ENCODE assay signal across 27 cellular contexts in the genomic region with DNA sequence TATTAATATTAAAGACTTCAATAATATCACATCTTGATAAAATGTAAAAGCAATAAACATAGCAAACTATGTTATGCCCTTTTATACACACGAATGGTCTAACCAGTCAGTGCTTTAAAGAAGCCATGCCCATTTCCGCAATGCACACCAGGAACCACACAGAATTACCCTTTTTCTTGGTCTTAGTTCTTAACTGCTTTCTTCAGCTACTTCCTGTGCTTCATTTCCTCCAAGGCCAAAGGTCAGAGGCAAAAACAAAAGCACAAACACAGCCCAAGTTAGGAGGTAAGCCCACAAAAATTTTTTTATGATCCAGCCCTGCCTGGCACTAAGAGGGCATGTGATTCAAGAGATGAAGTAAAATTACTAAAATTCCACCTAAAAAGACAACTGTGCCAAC.
DNase-seq lines count a peak whose midpoint lies in the region; TF ChIP-seq lines count a peak whose summit lies in the region.
"Had no signal": no experiment of that assay in that cellular context is flagged by ENCODE, and none has a peak within 500 bp of the region (broad histone marks: within the 10 kb centered on the region; RNA-seq: fewer than 3 reads in every experiment).

No MANE protein-coding gene starts in this region.

- CTCF ChIA-PET in activated CD4-positive, alpha-beta T cell treated with anti-CD3 and anti-CD28 coated beads, Interleukin-2, amount 10 ng/mL, durations not matched to agents 7 days and 5 days (lab: Charles Lee), result no interaction called here

- no peak overlapping the region for H2BK120ac ChIP-seq in trophoblast cell (ENCODE audit: insufficient read depth, low read length, poor library complexity)

- H3K79me1 ChIP-seq in trophoblast cell (ENCODE audit: low read length), result peaks cover 2% of the 10 kb centered on the region

- no peak overlapping the region for H3K4ac ChIP-seq in trophoblast cell (ENCODE audit: low read depth, low read length)

- no peak overlapping the region for H4K8ac ChIP-seq in trophoblast cell (ENCODE audit: low read depth, low read length)

- H2BK5ac ChIP-seq in trophoblast cell (ENCODE audit: low read depth, low read length, poor library complexity), result no peak overlapping the region

- TF ChIP-seq CTCF in brain microvascular endothelial cell (IDR thresholded peaks at IDR 0.05; ENCODE audit: low read depth, low read length, missing control alignments) (no peak), vagina (IDR thresholded peaks at IDR 0.05) (no peak)

- intact Hi-C loops in vagina (cut with DNase I), result no loop called here

- no peak overlapping the region for H2AK5ac ChIP-seq in trophoblast cell (ENCODE audit: low read length)

- no peak overlapping the region for H3K9ac ChIP-seq in trophoblast cell (ENCODE audit: low read length)

- H4K91ac ChIP-seq in trophoblast cell (ENCODE audit: low read depth, low read length), result no peak overlapping the region

- H3K23ac ChIP-seq in trophoblast cell (ENCODE audit: low read length), result no peak overlapping the region

- peaks cover 6% of the 10 kb centered on the region for H3K4me1 Mint-ChIP-seq in activated CD4-positive, alpha-beta T cell treated with anti-CD3 and anti-CD28 coated beads, Interleukin-2, amount 10 ng/mL, durations not matched to agents 7 days and 5 days
- H3K4me1 Mint-ChIP-seq: CD14-positive monocyte, memory B cell had no signal

- DNase-seq in activated CD4-positive, alpha-beta T cell treated with anti-CD3 and anti-CD28 coated beads, Interleukin-2, amount 10 ng/mL, durations not matched to agents 7 days and 5 days, result no peak
- no peak for DNase-seq in activated CD4-positive, alpha-beta T cell treated with anti-CD3 and anti-CD28 coated beads, Interleukin-2, amount 50 U/mL, for 4 hours
- peak; percentile 63 for DNase-seq in NCI-H226
- no peak for DNase-seq in brain microvascular endothelial cell
- no peak for DNase-seq in trophoblast cell
- no peak for DNase-seq in vagina (ENCODE audit: extremely low spot score in 2 of 2)
- DNase-seq in OCI-M1 (lab: John Stamatoyannopoulos, UW), result no peak
- DNase-seq in NCI-H2029 (lab: John Stamatoyannopoulos, UW), result no peak
- DNase-seq: activated CD4-positive, alpha-beta T cell treated with anti-CD3 and anti-CD28 coated beads, Interleukin-2, amount 50 U/mL, for 48 hours; activated T-cell treated with anti-CD3 and anti-CD28 coated beads, Interleukin-2, amount 50 U/mL, for 48 hours; adrenal gland; effector CD8-positive, alpha-beta T cell; H7; head of caudate nucleus; islet precursor cell; Kasumi-1; left lung; NCI-H1436 treated with DMSO at 0.1 percent for 48 hours; NCI-H2107; NCI-H446 treated with DMSO at 0.1 percent for 48 hours; ovary; RPMI8226; stimulated activated naive CD8-positive, alpha-beta T cell treated with anti-CD3 and anti-CD28 coated beads, Interleukin-15, Interleukin-2, amounts not matched to agents 100 U/mL and 50 U/mL, for 24 hours had no signal

- H3K27me3 ChIP-seq in brain microvascular endothelial cell (replicated peaks) (no peaks in the 10 kb centered on the region), trophoblast cell (ENCODE audit: insufficient read depth, low read length) (no peaks in the 10 kb centered on the region), vagina (no peaks in the 10 kb centered on the region)
- H3K27me3 ChIP-seq: adrenal gland, left lung, ovary had no signal

- H2BK12ac ChIP-seq in trophoblast cell (ENCODE audit: low read length), result no peak overlapping the region

- no peak overlapping the region for H4K12ac ChIP-seq in trophoblast cell (ENCODE audit: low read depth, low read length)

- H3K79me2 ChIP-seq in trophoblast cell (ENCODE audit: control insufficient read depth, insufficient read depth, low read length, poor library complexity), result no peaks in the 10 kb centered on the region

- H3K4me1 ChIP-seq in trophoblast cell (ENCODE audit: control insufficient read depth in 1 of 2, insufficient read depth in 2 of 2, low read length in 2 of 2) (peaks cover 0 to 8% of the 10 kb centered on the region in 2 experiments), vagina (no peaks in the 10 kb centered on the region)
- H3K4me1 ChIP-seq: adrenal gland, left lung had no signal

- H3K27me3 Mint-ChIP-seq in activated CD4-positive, alpha-beta T cell treated with anti-CD3 and anti-CD28 coated beads, Interleukin-2, amount 10 ng/mL, durations not matched to agents 7 days and 5 days, result peaks cover 2% of the 10 kb centered on the region

- no peak overlapping the region for H3K4me3 Mint-ChIP-seq in activated CD4-positive, alpha-beta T cell treated with anti-CD3 and anti-CD28 coated beads, Interleukin-2, amount 10 ng/mL, durations not matched to agents 7 days and 5 days
- H3K4me3 Mint-ChIP-seq: CD14-positive monocyte; memory B cell; T-helper 1 cell treated with Interleukin-12 subunit alpha and Interleukin-12 subunit beta and Interleukin-4 antibody, amounts not matched to agents 30 μg/mL and 1 μg/mL, for 36 hours had no signal

- no peak overlapping the region for H3K4me2 ChIP-seq in trophoblast cell (ENCODE audit: low read length)

- H3K9me3 Mint-ChIP-seq in activated CD4-positive, alpha-beta T cell treated with anti-CD3 and anti-CD28 coated beads, Interleukin-2, amount 10 ng/mL, durations not matched to agents 7 days and 5 days, result no peaks in the 10 kb centered on the region
- H3K9me3 Mint-ChIP-seq: T-helper 1 cell treated with Interleukin-12 subunit alpha and Interleukin-12 subunit beta and Interleukin-4 antibody, amounts not matched to agents 30 μg/mL and 1 μg/mL, for 36 hours had no signal

- in situ Hi-C loops in brain microvascular endothelial cell (cut with HindIII; ENCODE audit: low pct_ligation_motif_present, low sequenced_read_pairs), result no loop called here

- no peak overlapping the region for H3K14ac ChIP-seq in trophoblast cell (ENCODE audit: low read length)

- H3K18ac ChIP-seq in trophoblast cell (ENCODE audit: low read length), result no peak overlapping the region

- H3K9me3 ChIP-seq in trophoblast cell (ENCODE audit: insufficient read depth, low read depth, low read length) (no peaks in the 10 kb centered on the region), vagina (no peaks in the 10 kb centered on the region)
- H3K9me3 ChIP-seq: adrenal gland, left lung, ovary had no signal

- POLR2A ChIA-PET in activated CD4-positive, alpha-beta T cell treated with anti-CD3 and anti-CD28 coated beads, Interleukin-2, amount 10 ng/mL, durations not matched to agents 7 days and 5 days (lab: Charles Lee), result no interaction called here

- no peaks in the 10 kb centered on the region for H3K36me3 ChIP-seq in brain microvascular endothelial cell (replicated peaks)
- H3K36me3 ChIP-seq in trophoblast cell (ENCODE audit: control insufficient read depth in 1 of 2, insufficient read depth in 2 of 2, low read length in 2 of 2), result no peaks in the 10 kb centered on the region
- H3K36me3 ChIP-seq in vagina, result no peaks in the 10 kb centered on the region
- H3K36me3 ChIP-seq: adrenal gland, left lung, ovary had no signal

- no CpG with 5 or more reads among the region's 2 CpGs for WGBS in trophoblast cell (ENCODE audit: extremely low coverage, insufficient coverage, insufficient read length)

- peak overlapping the region; percentile 0 for H3K27ac Mint-ChIP-seq in activated CD4-positive, alpha-beta T cell treated with anti-CD3 and anti-CD28 coated beads, Interleukin-2, amount 10 ng/mL, durations not matched to agents 7 days and 5 days
- H3K27ac Mint-ChIP-seq: CD14-positive monocyte; memory B cell; T-helper 1 cell treated with Interleukin-12 subunit alpha and Interleukin-12 subunit beta and Interleukin-4 antibody, amounts not matched to agents 30 μg/mL and 1 μg/mL, for 36 hours had no signal

- no peak for TF ChIP-seq POLR2A in vagina (IDR thresholded peaks at IDR 0.05)

- H3K4me3 ChIP-seq in brain microvascular endothelial cell (ENCODE audit: low read depth, low read length) (no peak overlapping the region), trophoblast cell (ENCODE audit: low read depth, low read length) (no peak overlapping the region), vagina (no peak overlapping the region)
- H3K4me3 ChIP-seq: adrenal gland, left lung, ovary had no signal

- H3K27ac ChIP-seq in brain microvascular endothelial cell, result peak overlapping the region; percentile 32
- peak overlapping the region; percentile 16 for H3K27ac ChIP-seq in trophoblast cell (ENCODE audit: low read depth, low read length)
- no peak overlapping the region for H3K27ac ChIP-seq in vagina
- H3K27ac ChIP-seq: adrenal gland, epithelial cell of prostate, left lung, ovary had no signal

- H3K36me3 Mint-ChIP-seq in activated CD4-positive, alpha-beta T cell treated with anti-CD3 and anti-CD28 coated beads, Interleukin-2, amount 10 ng/mL, durations not matched to agents 7 days and 5 days (ENCODE audit: low read depth), result no peaks in the 10 kb centered on the region
- H3K36me3 Mint-ChIP-seq: CD14-positive monocyte, memory B cell had no signal

- no peak overlapping the region for H2AFZ ChIP-seq in trophoblast cell (ENCODE audit: insufficient read depth, low read length, poor library complexity)
